25 cellular contexts compared by ENCODE assay signal in the genomic region with DNA sequence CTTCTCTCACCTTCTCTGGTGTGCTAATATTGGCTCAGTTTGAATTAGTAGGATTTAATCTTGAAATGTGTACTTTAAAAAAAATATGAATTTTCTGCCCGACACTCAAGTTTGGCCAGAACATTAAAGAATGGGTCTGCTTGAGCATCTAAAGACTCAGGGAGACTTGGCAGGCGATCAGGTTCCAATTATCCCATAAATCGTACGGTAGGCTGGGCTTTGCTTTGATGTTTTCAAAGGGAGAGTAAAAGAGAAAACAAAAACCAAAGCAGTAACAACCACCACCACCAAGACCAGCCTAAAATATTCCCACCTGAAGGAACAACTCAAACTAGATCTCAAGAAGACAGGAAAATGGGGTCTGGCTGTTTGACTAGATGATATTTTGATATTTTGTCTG.
"Had no signal": no experiment of that assay in that cellular context is flagged by ENCODE, and none has a peak within 500 bp of the region (broad histone marks: within the 10 kb centered on the region; RNA-seq: fewer than 3 reads in every experiment).

No MANE protein-coding gene starts in this region.

- H3K36me3 Mint-ChIP-seq: activated naive CD4-positive, alpha-beta T cell treated with anti-CD3 and anti-CD28 coated beads, Interleukin-2, amount 10 ng/mL, durations not matched to agents 7 days and 5 days; natural killer cell; type B pancreatic cell had no signal

- H3K4me1 Mint-ChIP-seq: activated CD4-positive, alpha-beta memory T cell treated with anti-CD3 and anti-CD28 coated beads, Interleukin-2, amount 10 ng/mL, durations not matched to agents 7 days and 5 days; activated CD4-positive, alpha-beta T cell treated with anti-CD3 and anti-CD28 coated beads, Interleukin-2, amount 10 ng/mL, durations not matched to agents 24 days and 14 days; activated naive CD4-positive, alpha-beta T cell treated with anti-CD3 and anti-CD28 coated beads, Interleukin-2, amount 10 ng/mL, durations not matched to agents 7 days and 5 days; activated naive CD8-positive, alpha-beta T cell treated with anti-CD3 and anti-CD28 coated beads, Interleukin-2, amount 50 U/mL, for 24 hours; natural killer cell had no signal

- H3K27ac ChIP-seq: brain microvascular endothelial cell, dorsolateral prefrontal cortex, esophagus muscularis mucosa, neutrophil, ovary, prostate gland, thoracic aorta, vagina, VCaP had no signal

- H3K27me3 Mint-ChIP-seq: activated CD4-positive, alpha-beta memory T cell treated with anti-CD3 and anti-CD28 coated beads, Interleukin-2, amount 10 ng/mL, durations not matched to agents 7 days and 5 days; activated CD4-positive, alpha-beta T cell treated with anti-CD3 and anti-CD28 coated beads, Interleukin-2, amount 10 ng/mL, durations not matched to agents 24 days and 14 days; activated naive CD4-positive, alpha-beta T cell treated with anti-CD3 and anti-CD28 coated beads, Interleukin-2, amount 10 ng/mL, durations not matched to agents 7 days and 5 days; activated naive CD8-positive, alpha-beta T cell treated with anti-CD3 and anti-CD28 coated beads, Interleukin-2, amount 50 U/mL, for 24 hours; effector memory CD8-positive, alpha-beta T cell; type B pancreatic cell had no signal

- H3K4me3 Mint-ChIP-seq: activated CD4-positive, alpha-beta memory T cell treated with anti-CD3 and anti-CD28 coated beads, Interleukin-2, amount 10 ng/mL, durations not matched to agents 7 days and 5 days; activated CD4-positive, alpha-beta T cell treated with anti-CD3 and anti-CD28 coated beads, Interleukin-2, amount 10 ng/mL, durations not matched to agents 24 days and 14 days; activated naive CD4-positive, alpha-beta T cell treated with anti-CD3 and anti-CD28 coated beads, Interleukin-2, amount 10 ng/mL, durations not matched to agents 7 days and 5 days; activated naive CD8-positive, alpha-beta T cell treated with anti-CD3 and anti-CD28 coated beads, Interleukin-2, amount 50 U/mL, for 24 hours; activated T-cell treated with anti-CD3 and anti-CD28 coated beads, Interleukin-2, amount 50 U/mL, for 72 hours; effector memory CD8-positive, alpha-beta T cell; natural killer cell; type B pancreatic cell had no signal

- H3K9me3 Mint-ChIP-seq: activated CD4-positive, alpha-beta T cell treated with anti-CD3 and anti-CD28 coated beads, Interleukin-2, amount 10 ng/mL, durations not matched to agents 24 days and 14 days; effector memory CD8-positive, alpha-beta T cell; natural killer cell had no signal

- DNase-seq: activated CD4-positive, alpha-beta memory T cell treated with anti-CD3 and anti-CD28 coated beads, Interleukin-2, amount 10 ng/mL, durations not matched to agents 7 days and 5 days; activated CD4-positive, alpha-beta T cell treated with anti-CD3 and anti-CD28 coated beads, Interleukin-2, amount 10 ng/mL, durations not matched to agents 24 days and 14 days; activated effector memory CD4-positive, alpha-beta T cell treated with Interleukin-2 at 50 U/mL for 16 hours; activated naive CD4-positive, alpha-beta T cell treated with anti-CD3 and anti-CD28 coated beads, Interleukin-2, amount 10 ng/mL, durations not matched to agents 7 days and 5 days; activated naive CD8-positive, alpha-beta T cell treated with anti-CD3 and anti-CD28 coated beads, Interleukin-2, amount 50 U/mL, for 24 hours; activated T-cell treated with anti-CD3 and anti-CD28 coated beads, Interleukin-2, amount 50 U/mL, for 72 hours; brain microvascular endothelial cell; dorsolateral prefrontal cortex; effector memory CD8-positive, alpha-beta T cell; glutamatergic neuron; hippocampal formation; left ventricle myocardium superior; mammary epithelial cell; midbrain; natural killer cell; ovary; stimulated activated CD4-positive, alpha-beta T cell treated with anti-CD3 and anti-CD28 coated beads, Interleukin-2, amount 100 ng/mL, for 48 hours; stimulated activated naive CD4-positive, alpha-beta T cell treated with Interleukin-2 at 50 U/mL for 16 hours had no signal

- H3K4me3 ChIP-seq: dorsolateral prefrontal cortex, esophagus muscularis mucosa, ovary, prostate gland, thoracic aorta, vagina had no signal

- H3K27ac Mint-ChIP-seq: activated CD4-positive, alpha-beta memory T cell treated with anti-CD3 and anti-CD28 coated beads, Interleukin-2, amount 10 ng/mL, durations not matched to agents 7 days and 5 days; activated CD4-positive, alpha-beta T cell treated with anti-CD3 and anti-CD28 coated beads, Interleukin-2, amount 10 ng/mL, durations not matched to agents 24 days and 14 days; activated naive CD4-positive, alpha-beta T cell treated with anti-CD3 and anti-CD28 coated beads, Interleukin-2, amount 10 ng/mL, durations not matched to agents 7 days and 5 days; activated naive CD8-positive, alpha-beta T cell treated with anti-CD3 and anti-CD28 coated beads, Interleukin-2, amount 50 U/mL, for 24 hours; activated T-cell treated with anti-CD3 and anti-CD28 coated beads, Interleukin-2, amount 50 U/mL, for 72 hours; effector memory CD8-positive, alpha-beta T cell; natural killer cell; type B pancreatic cell had no signal
